In the genomic region with DNA sequence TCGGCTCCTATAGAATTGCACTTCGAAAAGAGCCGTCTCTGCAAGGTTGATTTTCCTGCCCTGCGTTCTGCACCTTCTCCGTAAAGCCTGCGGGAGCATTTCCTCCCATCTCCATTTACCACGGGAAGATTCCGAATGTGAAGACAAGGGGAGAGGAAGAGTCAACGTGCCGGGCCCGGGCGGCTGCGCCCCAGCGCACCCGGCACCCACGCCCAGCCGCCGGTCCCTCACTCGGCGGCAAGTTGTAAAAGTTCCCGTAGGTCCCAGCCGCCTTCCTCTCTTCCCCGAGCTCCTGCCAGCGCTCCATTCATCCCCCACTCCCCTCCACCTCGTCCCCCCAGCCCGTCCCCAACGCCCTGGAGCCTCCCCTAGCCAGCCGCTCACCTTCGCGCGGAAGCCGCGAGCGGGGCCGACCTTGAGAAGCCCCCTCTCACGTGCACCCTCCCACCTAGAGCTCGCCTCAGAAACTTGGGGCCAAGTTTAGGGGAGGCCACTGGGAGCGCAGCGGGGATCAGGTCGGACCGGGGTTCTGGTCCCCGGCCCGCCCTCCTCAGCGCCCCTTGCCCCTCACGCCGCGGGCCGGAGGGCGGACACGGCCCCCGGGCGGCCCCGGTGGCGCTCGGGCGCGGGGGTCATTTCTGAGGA, we compare ENCODE assay signal across 8 cellular contexts. TPM values are rescaled to one million over a fixed set of nuclear protein-coding genes. Genes with fewer than 3 reads are reported as not detected.
A peak's percentile ranks its signal among the peaks of the same experiment; 100 is the strongest.
DNase-seq lines count a peak whose midpoint lies in the region; ATAC-seq and TF ChIP-seq lines count a peak whose summit lies in the region.
"Had no signal": no experiment of that assay in that cellular context is flagged by ENCODE, and none has a peak within 500 bp of the region (broad histone marks: within the 10 kb centered on the region; RNA-seq: fewer than 3 reads in every experiment).

No MANE protein-coding gene starts in this region.

- DNase-seq in HT1080 (ENCODE audit: low read depth), result peak; percentile 16
- DNase-seq in mammary epithelial cell, result no peak
- peak; percentile 66 for DNase-seq in left kidney (ENCODE audit: low read depth, low spot score)
- no peak for DNase-seq in thoracic aorta (ENCODE audit: low spot score)
- DNase-seq in activated T-cell treated with anti-CD3 and anti-CD28 coated beads for 4 hours, result no peak

- in situ Hi-C loops in mammary epithelial cell (cut with MboI; ENCODE audit: low sequenced_read_pairs in 2 of 2), result no loop called here

- no TSS peak for BruUV-seq in mammary epithelial cell (replicated peaks; lab: Mats Ljungman, UMichigan)

- peak overlapping the region in 2 of 3 experiments; percentile 31 to 44 for H3K4me3 ChIP-seq in mammary epithelial cell (replicated peaks in 1 of 3; ENCODE audit: insufficient read depth in 1 of 3, low read depth in 2 of 3, low read length in 3 of 3)
- H3K4me3 ChIP-seq in thoracic aorta, result peak overlapping the region; percentile 98
- H3K4me3 ChIP-seq: K562 had no signal

- no peak for TF ChIP-seq CTCF in mammary epithelial cell (conservative IDR thresholded peaks at IDR 0.05 in 1 of 2, IDR thresholded peaks at IDR 0.05 in 1 of 2; ENCODE audit: extremely low read depth in 1 of 2, insufficient read depth in 1 of 2, low read depth in 1 of 2, low read length in 2 of 2)
- TF ChIP-seq CTCF in thoracic aorta (IDR thresholded peaks at IDR 0.05), result no peak

- no peaks in the 10 kb centered on the region for H3K9me3 ChIP-seq in mammary epithelial cell (replicated peaks; ENCODE audit: insufficient read depth, low read length)
- H3K9me3 ChIP-seq in thoracic aorta, result no peaks in the 10 kb centered on the region

- peak overlapping the region; percentile 97 for H3K4me2 ChIP-seq in mammary epithelial cell (ENCODE audit: insufficient read depth, low read depth, low read length)

- dilution Hi-C loops in mammary epithelial cell (cut with HindIII; ENCODE audit: low sequenced_read_pairs), result no loop called here

- H3K4me1 ChIP-seq in mammary epithelial cell (ENCODE audit: insufficient read depth, low read length) (peaks cover 11% of the 10 kb centered on the region), thoracic aorta (ENCODE audit: control insufficient read depth in 1 of 2, low read depth in 2 of 2) (peaks cover 6 to 36% of the 10 kb centered on the region in 2 donors)

- CTCF ChIA-PET in mammary epithelial cell (lab: Charles Lee; ENCODE audit: low non-redundant PET), result no interaction called here

- ATAC-seq in thoracic aorta (ENCODE audit: insufficient number of reproducible peaks, low FRiP score, low read depth) (no peak), GM19452 (IDR thresholded peaks at IDR 0.05; ENCODE audit: unreplicated experiment) (no peak), HG02763 (IDR thresholded peaks at IDR 0.05; ENCODE audit: unreplicated experiment) (no peak)
- ATAC-seq: K562 had no signal

- intact Hi-C loops in mammary epithelial cell (cut with micrococcal nuclease), result no loop called here

- H2AFZ ChIP-seq in mammary epithelial cell (ENCODE audit: low read depth, low read length), result peak overlapping the region; percentile 86

- no peaks in the 10 kb centered on the region for H3K79me2 ChIP-seq in mammary epithelial cell (ENCODE audit: insufficient read depth, low read length)

- no peak overlapping the region for H3K9ac ChIP-seq in mammary epithelial cell (ENCODE audit: insufficient read depth, low read length)

- H3K27me3 ChIP-seq in mammary epithelial cell (ENCODE audit: insufficient read depth, low read length) (peaks cover 15% of the 10 kb centered on the region), thoracic aorta (replicated peaks; ENCODE audit: insufficient read depth) (no peaks in the 10 kb centered on the region)

- no peak overlapping the region for H3K27ac ChIP-seq in mammary epithelial cell (ENCODE audit: insufficient read depth, low read depth, low read length)
- H3K27ac ChIP-seq in thoracic aorta, result peak overlapping the region; percentile 75 to 84

- H3K36me3 ChIP-seq in mammary epithelial cell (ENCODE audit: insufficient read depth, low read length) (no peaks in the 10 kb centered on the region), thoracic aorta (no peaks in the 10 kb centered on the region)

- WGBS in mammary epithelial cell (ENCODE audit: low coverage, missing lambda C conversion rate), result 2% methylated on average over 7 of the region's 57 CpGs

- no peaks in the 10 kb centered on the region for H4K20me1 ChIP-seq in mammary epithelial cell (ENCODE audit: insufficient read depth, low read length)

RNA-seq across cellular contexts. Expression of a gene that starts 0.4 kb away (rescaled TPM):
- total RNA-seq in HT1080 (2014; rRNA removed; shearing (Covaris generic)), result 7.4 and 13.5 TPM in 2 replicates
- 7.5 and 9.3 TPM in 2 replicates for polyA plus RNA-seq in HT1080 (2015; cell fraction: cytosol; rRNA removed)
- 12.6 and 18.3 TPM in 2 replicates for polyA plus RNA-seq in HT1080 (2015; cell fraction: nucleus; rRNA removed)
- total RNA-seq in mammary epithelial cell (under 1 TPM; 0.09 to 0.17 TPM), thoracic aorta (10 to 100 TPM; 16.1 to 16.9 TPM)
- polyA plus RNA-seq in mammary epithelial cell, result 0.03 TPM
- not detected for polyA minus RNA-seq in mammary epithelial cell
- total RNA-seq: K562 had no signal
- polyA plus RNA-seq: K562 had no signal

Comparison
In these comparisons a context has a peak if more than half of its experiments do, and no peak if none do; other contexts are left out.
1. DNase-seq: peak in HT1080 (single experiment) and left kidney (single experiment); none in mammary epithelial cell (single experiment), thoracic aorta (single experiment) and activated T-cell treated with anti-CD3 and anti-CD28 coated beads for 4 hours (single experiment).